ENCODE assay signal across 9 cellular contexts in the genomic region with DNA sequence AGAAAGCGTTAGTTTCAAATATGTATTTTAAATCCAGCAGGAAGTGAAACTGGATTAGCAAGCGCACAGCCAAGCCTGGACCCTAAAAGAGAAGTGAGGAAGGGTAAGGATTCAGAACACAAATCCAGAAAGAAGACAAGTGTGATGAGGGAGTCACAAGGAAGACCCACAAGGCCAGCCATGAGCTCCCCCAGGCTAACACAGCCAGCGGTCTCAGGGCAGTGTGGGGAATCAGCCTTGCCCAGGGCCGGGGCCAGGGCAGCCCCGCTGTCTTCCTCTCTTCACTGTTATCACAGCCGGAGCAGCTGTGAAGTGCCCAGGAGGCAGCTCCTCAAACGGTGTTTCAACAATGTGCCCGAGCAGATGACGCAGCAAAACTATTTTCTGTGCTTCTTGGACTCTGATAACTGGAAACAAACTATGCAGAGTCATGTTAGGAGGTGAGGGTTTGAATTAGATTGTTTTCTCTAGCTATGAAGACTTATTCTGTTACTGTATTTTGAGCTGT. TPM values are rescaled to one million over a fixed set of nuclear protein-coding genes. Genes with fewer than 3 reads are reported as not detected.
A peak's percentile ranks its signal among the peaks of the same experiment; 100 is the strongest.
DNase-seq lines count a peak whose midpoint lies in the region; ATAC-seq and TF ChIP-seq lines count a peak whose summit lies in the region.
"Had no signal": no experiment of that assay in that cellular context is flagged by ENCODE, and none has a peak within 500 bp of the region (broad histone marks: within the 10 kb centered on the region; RNA-seq: fewer than 3 reads in every experiment).

No MANE protein-coding gene starts in this region.

- peaks cover 31 to 34% of the 10 kb centered on the region in 2 donors for H3K4me1 Mint-ChIP-seq in natural killer cell treated with Interleukin-12 subunit alpha and Interleukin-12 subunit beta and Interleukin-15 and Interleukin-18, amount 100 ng/mL, for 72 hours (ENCODE audit: low read depth in 2 of 2)
- H3K4me1 Mint-ChIP-seq in activated naive CD4-positive, alpha-beta T cell treated with anti-CD3 and anti-CD28 coated beads, Interleukin-2, amount 10 ng/mL, durations not matched to agents 7 days and 5 days = peaks cover 74% of the 10 kb centered on the region

- peak overlapping the region in 1 of 2 donors; percentile 69 for H3K27ac ChIP-seq in coronary artery

- H3K9me3 Mint-ChIP-seq in natural killer cell treated with Interleukin-12 subunit alpha and Interleukin-12 subunit beta and Interleukin-15 and Interleukin-18, amount 100 ng/mL, for 72 hours = no peaks in the 10 kb centered on the region
- H3K9me3 Mint-ChIP-seq in activated naive CD4-positive, alpha-beta T cell treated with anti-CD3 and anti-CD28 coated beads, Interleukin-2, amount 10 ng/mL, durations not matched to agents 7 days and 5 days = no peaks in the 10 kb centered on the region

- no peaks in the 10 kb centered on the region for H3K36me3 Mint-ChIP-seq in natural killer cell treated with Interleukin-12 subunit alpha and Interleukin-12 subunit beta and Interleukin-15 and Interleukin-18, amount 100 ng/mL, for 72 hours
- H3K36me3 Mint-ChIP-seq in activated naive CD4-positive, alpha-beta T cell treated with anti-CD3 and anti-CD28 coated beads, Interleukin-2, amount 10 ng/mL, durations not matched to agents 7 days and 5 days = peaks cover 5% of the 10 kb centered on the region

- H3K4me3 Mint-ChIP-seq in natural killer cell treated with Interleukin-12 subunit alpha and Interleukin-12 subunit beta and Interleukin-15 and Interleukin-18, amount 100 ng/mL, for 72 hours = no peak overlapping the region
- H3K4me3 Mint-ChIP-seq in activated naive CD4-positive, alpha-beta T cell treated with anti-CD3 and anti-CD28 coated beads, Interleukin-2, amount 10 ng/mL, durations not matched to agents 7 days and 5 days = no peak overlapping the region

- DNase-seq in GDM1 (lab: John Stamatoyannopoulos, UW) = peak; percentile 88
- DNase-seq in NOMO-1 treated with DMSO at 0.1 percent for 48 hours (lab: John Stamatoyannopoulos, UW; ENCODE audit: unreplicated experiment) = peak; percentile 90
- DNase-seq in coronary artery (ENCODE audit: low spot score) = no peak
- no peak for DNase-seq in natural killer cell treated with Interleukin-12 subunit alpha and Interleukin-12 subunit beta and Interleukin-15 and Interleukin-18, amount 100 ng/mL, for 72 hours (ENCODE audit: low spot score)
- DNase-seq in activated naive CD4-positive, alpha-beta T cell treated with anti-CD3 and anti-CD28 coated beads, Interleukin-2, amount 10 ng/mL, durations not matched to agents 7 days and 5 days = no peak
- DNase-seq: NCI-H2081 treated with DMSO at 0.1 percent for 48 hours had no signal

- peaks cover 0 to 4% of the 10 kb centered on the region in 2 donors for H3K27me3 Mint-ChIP-seq in natural killer cell treated with Interleukin-12 subunit alpha and Interleukin-12 subunit beta and Interleukin-15 and Interleukin-18, amount 100 ng/mL, for 72 hours
- peaks cover 12% of the 10 kb centered on the region for H3K27me3 Mint-ChIP-seq in activated naive CD4-positive, alpha-beta T cell treated with anti-CD3 and anti-CD28 coated beads, Interleukin-2, amount 10 ng/mL, durations not matched to agents 7 days and 5 days

- H3K4me3 ChIP-seq in coronary artery = peak overlapping the region; percentile 38

- no peak for TF ChIP-seq CTCF in coronary artery (IDR thresholded peaks at IDR 0.05)

- CTCF ChIA-PET in activated naive CD4-positive, alpha-beta T cell treated with anti-CD3 and anti-CD28 coated beads, Interleukin-2, amount 10 ng/mL, durations not matched to agents 7 days and 5 days (lab: Charles Lee) = interaction anchor here (1.1 kb wide), 1 partner anchor 55 kb away, joined by 3 read pairs; no protein-coding TSS in a partner anchor

- no peak for ATAC-seq in natural killer cell treated with Interleukin-12 subunit alpha and Interleukin-12 subunit beta and Interleukin-15 and Interleukin-18, amount 100 ng/mL, for 72 hours
- ATAC-seq in GM21529 (IDR thresholded peaks at IDR 0.05; ENCODE audit: unreplicated experiment) (no peak), GM21367 (IDR thresholded peaks at IDR 0.05; ENCODE audit: unreplicated experiment) (no peak), GM18870 (IDR thresholded peaks at IDR 0.05; ENCODE audit: unreplicated experiment) (no peak)

- peak overlapping the region; percentile 4 to 44 for H3K27ac Mint-ChIP-seq in natural killer cell treated with Interleukin-12 subunit alpha and Interleukin-12 subunit beta and Interleukin-15 and Interleukin-18, amount 100 ng/mL, for 72 hours
- no peak overlapping the region for H3K27ac Mint-ChIP-seq in activated naive CD4-positive, alpha-beta T cell treated with anti-CD3 and anti-CD28 coated beads, Interleukin-2, amount 10 ng/mL, durations not matched to agents 7 days and 5 days

RNA-seq across cellular contexts. Expression of gene CDC16, which starts 12.2 kb away (rescaled TPM):
- 10 to 100 TPM; 60.5 to 88.0 TPM for total RNA-seq in natural killer cell treated with Interleukin-12 subunit alpha and Interleukin-12 subunit beta and Interleukin-15 and Interleukin-18, amount 100 ng/mL, for 72 hours

RNA-seq across cellular contexts. Expression of gene CFAP97D2, which starts 43.5 kb away (rescaled TPM):
- not detected for total RNA-seq in natural killer cell treated with Interleukin-12 subunit alpha and Interleukin-12 subunit beta and Interleukin-15 and Interleukin-18, amount 100 ng/mL, for 72 hours

RNA-seq across cellular contexts. Expression of gene UPF3A, which starts 58.9 kb away (rescaled TPM):
- total RNA-seq in natural killer cell treated with Interleukin-12 subunit alpha and Interleukin-12 subunit beta and Interleukin-15 and Interleukin-18, amount 100 ng/mL, for 72 hours = 10 to 100 TPM; 30.8 to 44.3 TPM

Comparison
In these comparisons a context has a peak if more than half of its experiments do, and no peak if none do; other contexts are left out.
1. DNase-seq: peak in GDM1 (single experiment) and NOMO-1 treated with DMSO at 0.1 percent for 48 hours (single experiment); none in coronary artery (single experiment), natural killer cell treated with Interleukin-12 subunit alpha and Interleukin-12 subunit beta and Interleukin-15 and Interleukin-18, amount 100 ng/mL, for 72 hours (single experiment) and activated naive CD4-positive, alpha-beta T cell treated with anti-CD3 and anti-CD28 coated beads, Interleukin-2, amount 10 ng/mL, durations not matched to agents 7 days and 5 days (single experiment).